ENCODE assay signal across 1 cellular context in genomic region chr13:41131192-41131591, GRCh38.
TF ChIP-seq lines count a peak whose summit lies in the region.

No MANE protein-coding gene starts in this region.

TF ChIP-seq in HepG2, 621 proteins besides CTCF, POLR2A, EP300 and RAD21:
- TF ChIP-seq NR2F6 (IDR thresholded peaks at IDR 0.05): peak; percentile 62
- peak; percentile 53; the same call in 1 of the 2 replicates for TF ChIP-seq NR2F6 (CRISPR knock-in tag; IDR thresholded peaks at IDR 0.05)
